In genomic region chr6:16759646-16760535, GRCh38 we compare ENCODE assay signal across 1 cellular context.
TF ChIP-seq lines count a peak whose summit lies in the region.

No MANE protein-coding gene starts in this region.

TF ChIP-seq in HepG2, 621 proteins besides CTCF, POLR2A, EP300 and RAD21 (continued from another document):
- peak; percentile 77; the same call in 1 of the 2 replicates for TF ChIP-seq ZSCAN21 (CRISPR knock-in tag; IDR thresholded peaks at IDR 0.05; ENCODE audit: borderline replicate concordance)
- TF ChIP-seq IRF2 (CRISPR knock-in tag; IDR thresholded peaks at IDR 0.05), result peak; percentile 75
- TF ChIP-seq ARID2 (CRISPR knock-in tag; IDR thresholded peaks at IDR 0.05; ENCODE audit: borderline replicate concordance), result peak; percentile 63
- TF ChIP-seq ZNF33B (CRISPR knock-in tag; IDR thresholded peaks at IDR 0.05), result peak; percentile 27; the same call in 1 of the 2 replicates
- no peak for TF ChIP-seq TERF1 (CRISPR knock-in tag; IDR thresholded peaks at IDR 0.05)
- TF ChIP-seq SMARCC2 (IDR thresholded peaks at IDR 0.05), result no peak
- no peak for TF ChIP-seq ZNF703 (CRISPR knock-in tag; IDR thresholded peaks at IDR 0.05; ENCODE audit: borderline replicate concordance)
- TF ChIP-seq ZNF713 (CRISPR knock-in tag; IDR thresholded peaks at IDR 0.05), result no peak
- TF ChIP-seq SIN3B (IDR thresholded peaks at IDR 0.05; ENCODE audit: low read length), result no peak
- peak; percentile 77 for TF ChIP-seq PHF8 (CRISPR knock-in tag; IDR thresholded peaks at IDR 0.05)
- TF ChIP-seq SP140L (CRISPR knock-in tag; IDR thresholded peaks at IDR 0.05; ENCODE audit: borderline replicate concordance), result no peak
TF ChIP-seq in HepG2: peak in this region for 301.
